In the genomic region with DNA sequence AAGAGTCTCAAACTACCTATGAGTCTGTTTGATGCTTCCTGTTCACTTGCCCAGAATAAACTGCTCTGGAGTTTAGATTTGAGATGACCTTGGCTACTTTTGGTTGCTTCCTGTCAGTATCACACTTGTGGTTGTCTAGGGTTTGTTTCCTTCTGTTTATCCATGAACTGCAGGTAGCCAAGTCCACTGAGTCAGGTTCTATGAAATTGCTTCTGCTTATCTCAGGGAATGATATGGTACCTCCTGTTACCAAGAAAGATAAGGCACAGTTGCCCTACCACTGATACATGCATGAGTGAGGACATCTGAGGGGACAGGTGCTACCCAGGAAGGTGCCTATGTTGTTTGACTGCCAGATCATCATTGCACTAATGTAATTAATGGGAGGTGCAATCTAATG, we compare ENCODE assay signal across 24 cellular contexts. TPM values are rescaled to one million over a fixed set of nuclear protein-coding genes. Genes with fewer than 3 reads are reported as not detected.
DNase-seq lines count a peak whose midpoint lies in the region; TF ChIP-seq lines count a peak whose summit lies in the region.
"Had no signal": no experiment of that assay in that cellular context is flagged by ENCODE, and none has a peak within 500 bp of the region (broad histone marks: within the 10 kb centered on the region; RNA-seq: fewer than 3 reads in every experiment).

No MANE protein-coding gene starts in this region.

- H3K27ac ChIP-seq in stomach, result peak overlapping the region in 3 of 5 donors; percentile 20 to 49 (median 39)
- H3K27ac ChIP-seq: 22Rv1, BLaER1, GM23248, SJCRH30 had no signal

- H3K9me3 ChIP-seq in stomach, result peaks cover 0 to 12% (median 0%) of the 10 kb centered on the region in 4 donors
- H3K9me3 ChIP-seq: BLaER1, SJCRH30 had no signal

- no peak overlapping the region for H3K4me3 ChIP-seq in stomach
- H3K4me3 ChIP-seq: BLaER1, GM23248, SJCRH30 had no signal

- TF ChIP-seq POLR2A in stomach (IDR thresholded peaks at IDR 0.05), result no peak

- no peak overlapping the region for H3K4me3 Mint-ChIP-seq in glutamatergic neuron (ENCODE audit: unreplicated experiment)
- H3K4me3 Mint-ChIP-seq: CD4-positive, alpha-beta memory T cell; H9; HFFc6 had no signal

- H3K27ac Mint-ChIP-seq in glutamatergic neuron (ENCODE audit: unreplicated experiment), result peak overlapping the region; percentile 97
- H3K27ac Mint-ChIP-seq: CD4-positive, alpha-beta memory T cell; HFFc6 had no signal

- no peaks in the 10 kb centered on the region for H3K27me3 ChIP-seq in stomach
- H3K27me3 ChIP-seq: BLaER1, SJCRH30 had no signal

- peaks cover 0 to 11% (median 3%) of the 10 kb centered on the region in 4 donors for H3K4me1 ChIP-seq in stomach
- H3K4me1 ChIP-seq: BLaER1, SJCRH30 had no signal

- H3K36me3 Mint-ChIP-seq in glutamatergic neuron (ENCODE audit: unreplicated experiment), result no peaks in the 10 kb centered on the region
- H3K36me3 Mint-ChIP-seq: CD4-positive, alpha-beta memory T cell had no signal

- peaks cover 38% of the 10 kb centered on the region for H3K4me1 Mint-ChIP-seq in glutamatergic neuron (ENCODE audit: low read depth, unreplicated experiment)
- H3K4me1 Mint-ChIP-seq: CD4-positive, alpha-beta memory T cell; H9 had no signal

- DNase-seq in NCI-H1417 (lab: John Stamatoyannopoulos, UW) (peak in 2 of 3 experiments; percentile 13 to 51), NCI-H1417 treated with DMSO at 0.1 percent for 48 hours (lab: John Stamatoyannopoulos, UW) (no peak), NCI-H226 (peak; percentile 75), glutamatergic neuron (no peak), stomach (no peak), NOMO-1 treated with DMSO at 0.1 percent for 48 hours (lab: John Stamatoyannopoulos, UW; ENCODE audit: unreplicated experiment) (no peak), amniotic stem cell (lab: John Stamatoyannopoulos, UW) (no peak), NCI-H1105 treated with DMSO at 0.1 percent for 48 hours (lab: John Stamatoyannopoulos, UW) (no peak)
- DNase-seq: ACHN; CD4-positive, alpha-beta memory T cell; GM23248; H9; HFFc6; Kasumi-1; MM.1S; NCI-H1092; NCI-H1694 treated with DMSO at 0.1 percent for 48 hours; NCI-H2081 treated with DMSO at 0.1 percent for 48 hours; NCI-H446 treated with DMSO at 0.1 percent for 48 hours; NCI-H748 treated with DMSO at 0.1 percent for 48 hours; NK-92 treated with Interleukin-12 subunit alpha and Interleukin-12 subunit beta, amount 100 ng/mL, for 24 hours; SJCRH30 had no signal

- peaks cover 12% of the 10 kb centered on the region for H3K9me3 Mint-ChIP-seq in glutamatergic neuron (ENCODE audit: unreplicated experiment)
- H3K9me3 Mint-ChIP-seq: H9, HFFc6 had no signal

- peaks cover 8% of the 10 kb centered on the region for H3K27me3 Mint-ChIP-seq in glutamatergic neuron (ENCODE audit: unreplicated experiment)

- no peak for TF ChIP-seq EP300 in stomach (IDR thresholded peaks at IDR 0.05)

- H3K36me3 ChIP-seq in stomach, result no peaks in the 10 kb centered on the region
- H3K36me3 ChIP-seq: BLaER1, SJCRH30 had no signal

- TF ChIP-seq CTCF in glutamatergic neuron (IDR thresholded peaks at IDR 0.05; ENCODE audit: partially characterized antibody, unreplicated experiment), result no peak
- no peak for TF ChIP-seq CTCF in stomach (IDR thresholded peaks at IDR 0.05)

- intact Hi-C loops in stomach (cut with DNase I; ENCODE audit: low total_unique reads), result no loop called here

RNA-seq across cellular contexts. Expression of a gene that starts 15.8 kb away (rescaled TPM):
- total RNA-seq in glutamatergic neuron (ENCODE audit: unreplicated experiment) (63.9 TPM), stomach (100 to 1,000 TPM in 1 of 5 donors, 10 to 100 TPM in 4; 14.0 to 134 (median 21.4) TPM)
- 10 to 100 TPM; 14.8 to 23.5 (median 17.4) TPM for polyA plus RNA-seq in stomach

Comparison
In these comparisons a context has a peak if more than half of its experiments do, and no peak if none do; other contexts are left out.
1. DNase-seq: peak in NCI-H1417 (2 of 3) and NCI-H226 (single experiment); none in NCI-H1417 treated with DMSO at 0.1 percent for 48 hours (single experiment), glutamatergic neuron (single experiment), stomach (single experiment), NOMO-1 treated with DMSO at 0.1 percent for 48 hours (single experiment), amniotic stem cell (single experiment) and NCI-H1105 treated with DMSO at 0.1 percent for 48 hours (single experiment).